In genomic region chr14:101665478-101666078, GRCh38 we compare ENCODE assay signal across 8 cellular contexts.
DNase-seq lines count a peak whose midpoint lies in the region; ATAC-seq, FAIRE-seq and TF ChIP-seq lines count a peak whose summit lies in the region.

No MANE protein-coding gene starts in this region.

- H3K9me3 ChIP-seq in kidney (ENCODE audit: control insufficient read depth in 1 of 2, low read length in 2 of 2): peaks cover 0 to 4% of the 10 kb centered on the region in 2 donors
- H3K9me3 ChIP-seq in ascending aorta: peaks cover 0 to 12% of the 10 kb centered on the region in 2 donors

- DNase-seq in COR-L47 (lab: John Stamatoyannopoulos, UW): peak; percentile 74
- peak; percentile 23 for DNase-seq in HCEC 1CT
- peak; percentile 66 for DNase-seq in NOMO-1 treated with DMSO at 0.1 percent for 48 hours (lab: John Stamatoyannopoulos, UW; ENCODE audit: unreplicated experiment)
- peak; percentile 21 for DNase-seq in activated naive CD8-positive, alpha-beta T cell treated with anti-CD3 and anti-CD28 coated beads for 36 hours
- DNase-seq in kidney: no peak
- peak; percentile 32 for DNase-seq in superior temporal gyrus (ENCODE audit: extremely low spot score)
- no peak for DNase-seq in ascending aorta (ENCODE audit: low spot score in 2 of 2)

- no peak for ATAC-seq in GM21737 (IDR thresholded peaks at IDR 0.05; ENCODE audit: unreplicated experiment)

- H3K27me3 ChIP-seq in ascending aorta: no peaks in the 10 kb centered on the region

- H3K4me3 Mint-ChIP-seq in activated naive CD8-positive, alpha-beta T cell treated with anti-CD3 and anti-CD28 coated beads for 36 hours: no peak overlapping the region

- H3K4me1 ChIP-seq in kidney (ENCODE audit: control insufficient read depth in 1 of 2, insufficient read depth in 1 of 2, low read depth in 1 of 2, low read length in 2 of 2): no peaks in the 10 kb centered on the region
- no peaks in the 10 kb centered on the region for H3K4me1 ChIP-seq in ascending aorta

- TF ChIP-seq CTCF in kidney (IDR thresholded peaks at IDR 0.05; ENCODE audit: borderline replicate concordance, extremely low read depth, insufficient read depth) (peak; percentile 11), ascending aorta (IDR thresholded peaks at IDR 0.05) (no peak)

- H3K27ac ChIP-seq in kidney (ENCODE audit: low read depth in 2 of 2, low read length in 2 of 2) (no peak overlapping the region), ascending aorta (no peak overlapping the region)

- H3K9ac ChIP-seq in kidney (ENCODE audit: low read length in 2 of 2): no peak overlapping the region

- H3K36me3 Mint-ChIP-seq in activated naive CD8-positive, alpha-beta T cell treated with anti-CD3 and anti-CD28 coated beads for 36 hours: peaks cover 6% of the 10 kb centered on the region

- intact Hi-C loops in kidney (cut with DNase I): no loop called here
- intact Hi-C loops in ascending aorta (cut with DNase I): no loop called here

- peaks cover 27% of the 10 kb centered on the region for H3K27me3 Mint-ChIP-seq in activated naive CD8-positive, alpha-beta T cell treated with anti-CD3 and anti-CD28 coated beads for 36 hours

- H3K4me1 Mint-ChIP-seq in activated naive CD8-positive, alpha-beta T cell treated with anti-CD3 and anti-CD28 coated beads for 36 hours: no peaks in the 10 kb centered on the region

- H3K36me3 ChIP-seq in kidney (ENCODE audit: control insufficient read depth in 1 of 2, insufficient read depth in 2 of 2, low read length in 2 of 2) (no peaks in the 10 kb centered on the region), ascending aorta (no peaks in the 10 kb centered on the region)

- H3K4me3 ChIP-seq in kidney (ENCODE audit: low read length in 2 of 2) (no peak overlapping the region), ascending aorta (no peak overlapping the region)

- FAIRE-seq in kidney (lab: Jason Lieb, UNC): no peak

- H3K27ac Mint-ChIP-seq in activated naive CD8-positive, alpha-beta T cell treated with anti-CD3 and anti-CD28 coated beads for 36 hours: no peak overlapping the region

- H3K9me3 Mint-ChIP-seq in activated naive CD8-positive, alpha-beta T cell treated with anti-CD3 and anti-CD28 coated beads for 36 hours: peaks cover 16% of the 10 kb centered on the region

Comparison
In these comparisons a context has a peak if more than half of its experiments do, and no peak if none do; other contexts are left out.
1. DNase-seq: peak in COR-L47 (single experiment), HCEC 1CT (single experiment), NOMO-1 treated with DMSO at 0.1 percent for 48 hours (single experiment), activated naive CD8-positive, alpha-beta T cell treated with anti-CD3 and anti-CD28 coated beads for 36 hours (single experiment) and superior temporal gyrus (single experiment); none in kidney (single experiment) and ascending aorta (0 of 2).